In genomic region chr21:31733521-31734149, GRCh38 we compare ENCODE assay signal across 10 cellular contexts. TPM values are rescaled to one million over a fixed set of nuclear protein-coding genes. Genes with fewer than 3 reads are reported as not detected.
DNase-seq lines count a peak whose midpoint lies in the region; ATAC-seq and TF ChIP-seq lines count a peak whose summit lies in the region.
"Had no signal": no experiment of that assay in that cellular context is flagged by ENCODE, and none has a peak within 500 bp of the region (broad histone marks: within the 10 kb centered on the region; RNA-seq: fewer than 3 reads in every experiment).

No MANE protein-coding gene starts in this region.

- peak overlapping the region in 1 of 2 experiments; percentile 97; a peak in 2 of 4 replicates for H3K27ac ChIP-seq in SK-N-SH (ENCODE audit: low read depth in 2 of 2, low read length in 1 of 2)
- H3K27ac ChIP-seq in OCI-LY1 (ENCODE audit: low read depth, low read length, poor library complexity, severe bottlenecking): peak overlapping the region; percentile 94
- peak overlapping the region in 3 of 4 donors; percentile 94 to 99 (median 98) for H3K27ac ChIP-seq in gastroesophageal sphincter
- H3K27ac ChIP-seq in transverse colon: peak overlapping the region; percentile 92 to 99 (median 94)

- H3K9ac ChIP-seq in SK-N-SH (no peak overlapping the region), OCI-LY1 (ENCODE audit: low read length) (peak overlapping the region; percentile 80)

- CTCF ChIA-PET in SK-N-SH (lab: Yijun Ruan, JAX): interaction anchor here (0.6 to 0.8 kb wide), 2 partner anchors 61 to 448 kb away, joined by 3 to 4 read pairs; no protein-coding TSS in a partner anchor

- H3K4me2 ChIP-seq in SK-N-SH: peak overlapping the region; percentile 81
- peak overlapping the region; percentile 94 for H3K4me2 ChIP-seq in OCI-LY1 (ENCODE audit: low read length)

- TF ChIP-seq CTCF in SK-N-SH (IDR thresholded peaks at IDR 0.05): no peak
- TF ChIP-seq CTCF in OCI-LY1 (IDR thresholded peaks at IDR 0.05; ENCODE audit: low read length): no peak
- TF ChIP-seq CTCF in gastroesophageal sphincter (IDR thresholded peaks at IDR 0.05): no peak
- TF ChIP-seq CTCF in transverse colon (IDR thresholded peaks at IDR 0.05): no peak

- H4K20me1 ChIP-seq in SK-N-SH (ENCODE audit: insufficient read depth) (peaks cover 22% of the 10 kb centered on the region), OCI-LY1 (ENCODE audit: insufficient read depth, low read length) (0 out of 2 replicates have a peak, but pooled peaks cover 5% of the 10 kb centered on the region)

- H3K36me3 ChIP-seq in SK-N-SH (replicated peaks in 1 of 2; ENCODE audit: control insufficient read depth in 1 of 2, insufficient read depth in 2 of 2, low read length in 1 of 2) (no peaks in the 10 kb centered on the region), OCI-LY1 (ENCODE audit: insufficient read depth, low read length) (peaks cover 5% of the 10 kb centered on the region; the same call in 1 of the 2 replicates), gastroesophageal sphincter (no peaks in the 10 kb centered on the region), transverse colon (no peaks in the 10 kb centered on the region)
- H3K36me3 ChIP-seq: ascending aorta, thoracic aorta had no signal

- TF ChIP-seq EP300 in SK-N-SH (IDR thresholded peaks at IDR 0.05; ENCODE audit: borderline replicate concordance in 1 of 2, low read depth in 1 of 2, low read length in 1 of 2): no peak
- no peak for TF ChIP-seq EP300 in gastroesophageal sphincter (IDR thresholded peaks at IDR 0.05)
- no peak for TF ChIP-seq EP300 in transverse colon (IDR thresholded peaks at IDR 0.05; ENCODE audit: low read depth)

- H3K4me3 ChIP-seq in SK-N-SH (ENCODE audit: low read depth in 2 of 2, low read length in 1 of 2) (no peak overlapping the region), OCI-LY1 (ENCODE audit: low read depth, low read length, poor library complexity, severe bottlenecking) (peak overlapping the region; percentile 100), gastroesophageal sphincter (no peak overlapping the region), transverse colon (no peak overlapping the region)

- no peak overlapping the region; the same call in 1 of the 2 replicates for H2AFZ ChIP-seq in SK-N-SH (ENCODE audit: low read depth)
- peak overlapping the region; percentile 57; the same call in 1 of the 2 replicates for H2AFZ ChIP-seq in OCI-LY1 (ENCODE audit: low read length)

- H3K27me3 ChIP-seq in SK-N-SH (ENCODE audit: insufficient read depth) (no peaks in the 10 kb centered on the region), OCI-LY1 (ENCODE audit: insufficient read depth, low read length) (no peaks in the 10 kb centered on the region), gastroesophageal sphincter (no peaks in the 10 kb centered on the region), transverse colon (no peaks in the 10 kb centered on the region)
- H3K27me3 ChIP-seq: ascending aorta had no signal

- 58% methylated on average over 7 of the region's 7 CpGs for WGBS in SK-N-SH (ENCODE audit: low lambda C conversion rate)
- 55 to 71% methylated on average over 5 to 7 of the region's 7 CpGs for WGBS in gastroesophageal sphincter (ENCODE audit: low coverage in 1 of 2), 2 donors
- WGBS in transverse colon (ENCODE audit: low coverage in 1 of 2), 2 donors: 57 to 80% methylated on average over 5 to 7 of the region's 7 CpGs

- H3F3A ChIP-seq in SK-N-SH (replicated peaks; ENCODE audit: insufficient read depth): peaks cover 6% of the 10 kb centered on the region
- no peaks in the 10 kb centered on the region for H3F3A ChIP-seq in OCI-LY1 (ENCODE audit: insufficient read depth, low read length)

- ATAC-seq in SK-N-SH treated with all-trans-retinoic acid at 6 μM for 48 hours (no peak), gastroesophageal sphincter (no peak)

- peaks cover 31% of the 10 kb centered on the region for H3K79me2 ChIP-seq in SK-N-SH (ENCODE audit: insufficient read depth)
- H3K79me2 ChIP-seq in OCI-LY1 (ENCODE audit: insufficient read depth, low read length): peaks cover 31% of the 10 kb centered on the region

- peak; percentile 33 for DNase-seq in SK-N-SH
- no peak for DNase-seq in transverse colon
- DNase-seq in NCI-H2029 (lab: John Stamatoyannopoulos, UW): no peak
- DNase-seq in middle frontal gyrus (ENCODE audit: extremely low spot score, low spot score): no peak
- DNase-seq in COLO829 (ENCODE audit: low spot score): no peak

- no peaks in the 10 kb centered on the region for H3K9me2 ChIP-seq in SK-N-SH
- H3K9me2 ChIP-seq in OCI-LY1 (ENCODE audit: low read depth, low read length): no peaks in the 10 kb centered on the region

- no peak for TF ChIP-seq RAD21 in SK-N-SH (IDR thresholded peaks at IDR 0.05; ENCODE audit: low read length)

- POLR2A ChIA-PET in SK-N-SH (lab: Yijun Ruan, JAX): no interaction called here

- intact Hi-C loops in transverse colon (cut with DNase I; ENCODE audit: low total_unique reads): no loop called here

- in situ Hi-C loops in transverse colon (cut with MboI; ENCODE audit: low pct_ligation_motif_present in 1 of 4, low pct_unique_long_range_greater_than_20kb in 1 of 4, low sequenced_read_pairs in 3 of 4): no loop called here

- H3K9me3 ChIP-seq in SK-N-SH: no peaks in the 10 kb centered on the region
- no peaks in the 10 kb centered on the region for H3K9me3 ChIP-seq in OCI-LY1 (ENCODE audit: low read length)
- no peaks in the 10 kb centered on the region for H3K9me3 ChIP-seq in gastroesophageal sphincter
- H3K9me3 ChIP-seq in transverse colon: no peaks in the 10 kb centered on the region
- H3K9me3 ChIP-seq: ascending aorta, thoracic aorta had no signal

- H3K4me1 ChIP-seq in SK-N-SH (ENCODE audit: control insufficient read depth in 1 of 2, insufficient read depth in 2 of 2, low read depth in 1 of 2, low read length in 1 of 2) (peaks cover 19 to 20% of the 10 kb centered on the region in 2 experiments; a peak in 3 of 4 replicates), OCI-LY1 (ENCODE audit: insufficient read depth, low read length, severe bottlenecking) (peaks cover 53% of the 10 kb centered on the region), gastroesophageal sphincter (peaks cover 5 to 40% (median 22%) of the 10 kb centered on the region in 3 donors), transverse colon (peaks cover 18 to 36% (median 30%) of the 10 kb centered on the region in 4 donors)

- TF ChIP-seq POLR2A in gastroesophageal sphincter (IDR thresholded peaks at IDR 0.05) (no peak), transverse colon (IDR thresholded peaks at IDR 0.05) (no peak)

TF ChIP-seq in SK-N-SH, 30 proteins besides CTCF, POLR2A, EP300 and RAD21:
- peak; percentile 62; the same call in 1 of the 2 replicates for TF ChIP-seq GATA2 (CRISPR knock-in tag; IDR thresholded peaks at IDR 0.05)
- no peak for TF ChIP-seq RXRA (IDR thresholded peaks at IDR 0.05; ENCODE audit: borderline replicate concordance, low read depth)

TF ChIP-seq in SK-N-SH treated with all-trans-retinoic acid at 6 μM for 48 hours, 23 proteins besides CTCF, POLR2A, EP300 and RAD21:
- TF ChIP-seq ZNF565 (CRISPR knock-in tag; conservative IDR thresholded peaks at IDR 0.05; ENCODE audit: low read depth) (no peak), ZNF8 (CRISPR knock-in tag; IDR thresholded peaks at IDR 0.05) (no peak), TOX (CRISPR knock-in tag; IDR thresholded peaks at IDR 0.05; ENCODE audit: borderline replicate concordance) (no peak), OSR1 (CRISPR knock-in tag; IDR thresholded peaks at IDR 0.05) (no peak), ZFP30 (CRISPR knock-in tag; IDR thresholded peaks at IDR 0.05) (no peak), SNAI2 (CRISPR knock-in tag; IDR thresholded peaks at IDR 0.05) (no peak), ESRRG (CRISPR knock-in tag; IDR thresholded peaks at IDR 0.05) (no peak), BACH2 (CRISPR knock-in tag; IDR thresholded peaks at IDR 0.05; ENCODE audit: borderline replicate concordance) (no peak), ZC3H10 (CRISPR knock-in tag; IDR thresholded peaks at IDR 0.05) (no peak), TCF4 (CRISPR knock-in tag; IDR thresholded peaks at IDR 0.05; ENCODE audit: borderline replicate concordance) (no peak), ZNF70 (CRISPR knock-in tag; IDR thresholded peaks at IDR 0.05) (no peak), ZFP3 (CRISPR knock-in tag; IDR thresholded peaks at IDR 0.05) (no peak), RARB (CRISPR knock-in tag; IDR thresholded peaks at IDR 0.05) (no peak), CSDC2 (CRISPR knock-in tag; IDR thresholded peaks at IDR 0.05) (no peak)

RNA-seq across cellular contexts. Expression of gene SCAF4, which starts 1.7 kb away (rescaled TPM):
- polyA plus RNA-seq in SK-N-SH (2012; rRNA removed): 5.7 and 8.5 TPM in 2 replicates
- polyA plus RNA-seq in SK-N-SH (2012; cell fraction: cytosol; rRNA removed): 6.3 and 6.8 TPM in 2 replicates
- 26.9 and 33.1 TPM in 2 replicates for polyA plus RNA-seq in SK-N-SH (2012; cell fraction: nucleus; rRNA removed)
- total RNA-seq in gastroesophageal sphincter: 10 to 100 TPM; 10.7 to 19.9 (median 16.1) TPM
- total RNA-seq in transverse colon: 10 to 100 TPM; 23.2 to 31.0 (median 26.8) TPM
